In the genomic region with DNA sequence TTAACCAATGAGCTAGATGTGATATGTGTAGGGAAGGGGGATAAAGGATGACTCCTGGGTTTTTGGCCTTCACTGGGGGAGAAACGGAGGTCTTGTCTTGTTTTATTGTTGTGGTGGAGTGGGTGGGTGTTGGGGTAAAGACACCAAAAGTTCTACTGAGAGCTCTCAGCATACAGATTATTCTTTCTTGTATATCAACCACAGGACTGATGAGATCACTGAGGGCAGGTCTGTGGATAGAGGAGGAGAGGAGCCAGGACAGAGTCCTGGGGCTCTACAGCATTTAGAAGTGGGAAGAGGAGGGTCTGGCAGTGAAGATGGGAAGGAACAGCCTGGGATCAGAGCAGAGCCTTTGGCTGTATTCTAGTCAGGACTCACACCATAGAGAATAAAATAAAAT, we compare ENCODE assay signal across 19 cellular contexts.
"Had no signal": no experiment of that assay in that cellular context is flagged by ENCODE, and none has a peak within 500 bp of the region (broad histone marks: within the 10 kb centered on the region; RNA-seq: fewer than 3 reads in every experiment).

No MANE protein-coding gene starts in this region.

- H3K4me1 ChIP-seq: lower lobe of right lung, right lobe of liver, thyroid gland had no signal

- H3K9me3 ChIP-seq: colonic mucosa, left ventricle myocardium inferior, lower lobe of right lung, neutrophil, psoas muscle, right lobe of liver, suprapubic skin, thyroid gland had no signal

- H3K36me3 Mint-ChIP-seq: stimulated activated naive B cell treated with anti-CD40 and anti-IgM and Interleukin-4, amounts not matched to agents 10 μg/mL and 1 μg/mL and 100 μg/mL, for 72 hours had no signal

- H3K9me3 Mint-ChIP-seq: stimulated activated naive B cell treated with anti-CD40 and anti-IgM and Interleukin-4, amounts not matched to agents 10 μg/mL and 1 μg/mL and 100 μg/mL, for 72 hours; type B pancreatic cell had no signal

- DNase-seq: dermis blood vessel endothelial cell; foreskin keratinocyte; kidney; left cardiac atrium; left ventricle myocardium inferior; lower lobe of right lung; mesendoderm; naive B cell; psoas muscle; retina; right lobe of liver; stimulated activated CD4-positive, alpha-beta T cell treated with anti-CD3 and anti-CD28 coated beads, Interleukin-4, amount 100 ng/mL, for 1 hour; stimulated activated naive B cell treated with anti-CD40 and anti-IgM and Interleukin-4, amounts not matched to agents 10 μg/mL and 1 μg/mL and 100 μg/mL, for 72 hours; thyroid gland had no signal

- ATAC-seq: foreskin keratinocyte; left cardiac atrium; lower lobe of right lung; psoas muscle; right lobe of liver; stimulated activated naive B cell treated with anti-CD40 and anti-IgM and Interleukin-4, amounts not matched to agents 10 μg/mL and 1 μg/mL and 100 μg/mL, for 72 hours had no signal

- FAIRE-seq: kidney, urothelium cell line had no signal

- H3K36me3 ChIP-seq: colonic mucosa, left ventricle myocardium inferior, lower lobe of right lung, right lobe of liver, suprapubic skin, thyroid gland had no signal

- H3K27me3 Mint-ChIP-seq: naive B cell; stimulated activated naive B cell treated with anti-CD40 and anti-IgM and Interleukin-4, amounts not matched to agents 10 μg/mL and 1 μg/mL and 100 μg/mL, for 72 hours; type B pancreatic cell had no signal

- H3K27ac Mint-ChIP-seq: stimulated activated naive B cell treated with anti-CD40 and anti-IgM and Interleukin-4, amounts not matched to agents 10 μg/mL and 1 μg/mL and 100 μg/mL, for 72 hours; type B pancreatic cell had no signal

- H3K4me3 Mint-ChIP-seq: naive B cell; stimulated activated naive B cell treated with anti-CD40 and anti-IgM and Interleukin-4, amounts not matched to agents 10 μg/mL and 1 μg/mL and 100 μg/mL, for 72 hours; type B pancreatic cell had no signal

- H3K27me3 ChIP-seq: colonic mucosa, foreskin keratinocyte, neutrophil, right lobe of liver, suprapubic skin, thyroid gland had no signal

- H3K27ac ChIP-seq: colonic mucosa, foreskin keratinocyte, left ventricle myocardium inferior, lower lobe of right lung, neutrophil, psoas muscle, right lobe of liver, suprapubic skin, thyroid gland had no signal

- H3K4me3 ChIP-seq: colonic mucosa, left ventricle myocardium inferior, lower lobe of right lung, psoas muscle, right lobe of liver, suprapubic skin, thyroid gland had no signal
